ENCODE assay signal across 8 cellular contexts in the genomic region with DNA sequence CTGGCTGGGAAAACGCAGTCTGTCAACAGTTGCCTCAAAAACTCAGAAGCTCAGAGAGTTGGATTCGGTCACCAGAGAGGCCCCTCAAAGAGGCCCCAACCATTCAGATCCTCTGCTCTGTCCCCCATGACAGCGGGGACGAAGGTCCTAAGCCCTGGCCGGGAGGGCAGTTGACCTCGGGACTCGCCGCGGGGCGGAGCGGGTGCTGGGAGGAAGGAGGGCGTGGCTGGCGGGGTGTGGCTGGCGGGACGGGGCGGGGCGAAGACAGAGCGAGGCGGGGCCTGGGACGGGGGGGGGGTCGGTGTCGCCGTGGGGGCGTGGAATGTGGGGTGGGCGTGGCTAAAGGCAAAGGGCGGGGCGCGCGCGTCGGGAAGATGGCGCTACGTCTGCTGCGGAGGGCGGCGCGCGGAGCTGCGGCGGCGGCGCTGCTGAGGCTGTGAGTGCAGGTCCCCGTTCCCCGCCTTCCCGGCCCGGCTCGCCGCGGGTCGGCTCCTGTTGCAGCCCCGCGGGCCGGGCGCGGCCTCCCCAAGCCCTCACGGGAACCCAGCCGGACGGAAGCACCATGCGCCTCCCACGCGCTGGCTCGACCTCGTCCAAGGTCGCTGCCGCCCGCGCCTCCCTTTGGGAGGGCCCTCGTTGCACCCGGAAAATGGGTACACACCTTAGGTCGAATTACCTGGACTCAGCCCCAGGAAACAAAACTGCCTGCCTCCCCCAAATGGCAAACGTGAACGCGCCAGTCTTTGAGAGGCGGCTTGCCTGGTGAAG. TPM values are rescaled to one million over a fixed set of nuclear protein-coding genes. Genes with fewer than 3 reads are reported as not detected.
A peak's percentile ranks its signal among the peaks of the same experiment; 100 is the strongest.
DNase-seq lines count a peak whose midpoint lies in the region; ATAC-seq and TF ChIP-seq lines count a peak whose summit lies in the region.

TSS of gene CLYBL (plus strand) at position 369 of the 768 bp plus-strand sequence.

- peak; percentile 86 for ATAC-seq in HG03432 (IDR thresholded peaks at IDR 0.05; ENCODE audit: unreplicated experiment)
- ATAC-seq in lung (ENCODE audit: insufficient read depth, low FRiP score), result peak; percentile 99

- H3K27me3 Mint-ChIP-seq in activated CD4-positive, alpha-beta memory T cell treated with anti-CD3 and anti-CD28 coated beads, Interleukin-2, amount 10 ng/mL, durations not matched to agents 7 days and 5 days, result no peaks in the 10 kb centered on the region

- H3K4me3 Mint-ChIP-seq in activated CD4-positive, alpha-beta memory T cell treated with anti-CD3 and anti-CD28 coated beads, Interleukin-2, amount 10 ng/mL, durations not matched to agents 7 days and 5 days, result peak within 1 kb of the TSS; percentile 72

- H3K27me3 ChIP-seq in BLaER1 treated with 17β-estradiol and CSF1 and Interleukin-3, amounts not matched to agents 10 nM and 100 nM, result no peaks in the 10 kb centered on the region
- H3K27me3 ChIP-seq in duodenal mucosa (ENCODE audit: control insufficient read depth in 1 of 2, insufficient read depth in 2 of 2, low read length in 2 of 2) (no peaks in the 10 kb centered on the region), lung (ENCODE audit: control insufficient read depth, insufficient read depth) (no peaks in the 10 kb centered on the region)

- H3K36me3 ChIP-seq in BLaER1 treated with 17β-estradiol and CSF1 and Interleukin-3, amounts not matched to agents 10 nM and 100 nM, result no peaks in the 10 kb centered on the region
- H3K36me3 ChIP-seq in duodenal mucosa (ENCODE audit: control insufficient read depth in 1 of 2, insufficient read depth in 2 of 2, low read length in 2 of 2), result no peaks in the 10 kb centered on the region
- H3K36me3 ChIP-seq in lung (ENCODE audit: control insufficient read depth in 2 of 2, insufficient read depth in 2 of 2, low read length in 2 of 2), result no peaks in the 10 kb centered on the region

- no peaks in the 10 kb centered on the region for H3K9me3 Mint-ChIP-seq in activated CD4-positive, alpha-beta memory T cell treated with anti-CD3 and anti-CD28 coated beads, Interleukin-2, amount 10 ng/mL, durations not matched to agents 7 days and 5 days

- CTCF ChIA-PET in activated CD4-positive, alpha-beta memory T cell treated with anti-CD3 and anti-CD28 coated beads, Interleukin-2, amount 10 ng/mL, durations not matched to agents 7 days and 5 days (lab: Charles Lee), result interaction anchor here (0.7 to 3.1 kb wide), 8 partner anchors 9 to 170 kb away, joined by 3 to 9 read pairs (median 4); no protein-coding TSS in a partner anchor

- H3K27ac ChIP-seq in BLaER1 treated with 17β-estradiol and CSF1 and Interleukin-3, amounts not matched to agents 10 nM and 100 nM, result peak within 1 kb of the TSS; percentile 68 to 91 (median 83)
- H3K27ac ChIP-seq in duodenal mucosa (ENCODE audit: low read depth, low read length) (peak within 1 kb of the TSS; percentile 87), lung (ENCODE audit: low read depth in 1 of 2, low read length in 1 of 2) (peak within 1 kb of the TSS; percentile 92 to 94)

- peak within 1 kb of the TSS; percentile 64 to 91 (median 78) for H3K4me3 ChIP-seq in BLaER1 treated with 17β-estradiol and CSF1 and Interleukin-3, amounts not matched to agents 10 nM and 100 nM
- H3K4me3 ChIP-seq in duodenal mucosa (ENCODE audit: low read depth in 1 of 2, low read length in 2 of 2), result peak within 1 kb of the TSS; percentile 84 to 91
- H3K4me3 ChIP-seq in lung, result peak within 1 kb of the TSS; percentile 80

- H3K4me2 ChIP-seq in BLaER1 treated with 17β-estradiol and CSF1 and Interleukin-3, amounts not matched to agents 10 nM and 100 nM, result peak within 1 kb of the TSS; percentile 74 to 99 (median 90)

- TF ChIP-seq CTCF in lung (IDR thresholded peaks at IDR 0.05; ENCODE audit: control extremely low read depth, extremely low read depth), result no peak

- H4K20me1 ChIP-seq in BLaER1 treated with 17β-estradiol and CSF1 and Interleukin-3, amounts not matched to agents 10 nM and 100 nM, result no peaks in the 10 kb centered on the region

- peak; percentile 75 for DNase-seq in GM19238 (ENCODE audit: insufficient read length, low spot score)
- peak; percentile 95 for DNase-seq in NCI-H69 (lab: John Stamatoyannopoulos, UW)
- DNase-seq in activated CD4-positive, alpha-beta memory T cell treated with anti-CD3 and anti-CD28 coated beads, Interleukin-2, amount 10 ng/mL, durations not matched to agents 7 days and 5 days, result peak; percentile 91
- peak; percentile 91 for DNase-seq in lung (ENCODE audit: low spot score)
- DNase-seq in stimulated activated CD4-positive, alpha-beta T cell treated with anti-CD3 and anti-CD28 coated beads, TNF-alpha, amount 100 ng/mL, for 4 hours (ENCODE audit: low read depth in 3 of 3), result peak; percentile 82 to 88 (median 86)

- 0 to 1% methylated on average over 48 to 74 of the region's 74 CpGs for WGBS in lung, 2 donors

- peaks cover 8 to 35% (median 21%) of the 10 kb centered on the region in 10 experiments; a peak in 18 of 20 replicates for H3K4me1 ChIP-seq in BLaER1 treated with 17β-estradiol and CSF1 and Interleukin-3, amounts not matched to agents 10 nM and 100 nM
- H3K4me1 ChIP-seq in duodenal mucosa (ENCODE audit: control insufficient read depth in 1 of 2, insufficient read depth in 2 of 2, low read length in 2 of 2) (peaks cover 8 to 10% of the 10 kb centered on the region in 2 donors), lung (ENCODE audit: control insufficient read depth in 2 of 2, insufficient read depth in 2 of 2, low read length in 2 of 2) (peaks cover 0 to 2% of the 10 kb centered on the region in 2 donors)

- peaks cover 31% of the 10 kb centered on the region for H3K4me1 Mint-ChIP-seq in activated CD4-positive, alpha-beta memory T cell treated with anti-CD3 and anti-CD28 coated beads, Interleukin-2, amount 10 ng/mL, durations not matched to agents 7 days and 5 days

- peaks cover 0 to 4% (median 0%) of the 10 kb centered on the region in 11 experiments; a peak in 1 of 22 replicates for H3K9me3 ChIP-seq in BLaER1 treated with 17β-estradiol and CSF1 and Interleukin-3, amounts not matched to agents 10 nM and 100 nM (replicated peaks in 1 of 11)
- H3K9me3 ChIP-seq in duodenal mucosa (ENCODE audit: control insufficient read depth in 1 of 2, low read length in 2 of 2) (no peaks in the 10 kb centered on the region), lung (ENCODE audit: control insufficient read depth in 2 of 2, insufficient read depth in 1 of 2, low read length in 1 of 2) (no peaks in the 10 kb centered on the region)

- POLR2A ChIA-PET in activated CD4-positive, alpha-beta memory T cell treated with anti-CD3 and anti-CD28 coated beads, Interleukin-2, amount 10 ng/mL, durations not matched to agents 7 days and 5 days (lab: Charles Lee), result interaction anchor here (0.8 to 2.1 kb wide), 7 partner anchors 9 to 170 kb away, joined by 3 to 13 read pairs (median 5); partner anchors contain the start of gene TM9SF2

- H3K9ac ChIP-seq in BLaER1 treated with 17β-estradiol and CSF1 and Interleukin-3, amounts not matched to agents 10 nM and 100 nM, result peak within 1 kb of the TSS; percentile 79 to 90 (median 86)
- H3K9ac ChIP-seq in duodenal mucosa (ENCODE audit: low read depth in 1 of 2, low read length in 2 of 2), result peak within 1 kb of the TSS; percentile 79 to 88

- peaks cover 5% of the 10 kb centered on the region for H3K36me3 Mint-ChIP-seq in activated CD4-positive, alpha-beta memory T cell treated with anti-CD3 and anti-CD28 coated beads, Interleukin-2, amount 10 ng/mL, durations not matched to agents 7 days and 5 days (ENCODE audit: low read depth)

- peak within 1 kb of the TSS; percentile 79 for H3K27ac Mint-ChIP-seq in activated CD4-positive, alpha-beta memory T cell treated with anti-CD3 and anti-CD28 coated beads, Interleukin-2, amount 10 ng/mL, durations not matched to agents 7 days and 5 days

RNA-seq across cellular contexts. Expression of gene CLYBL, which starts in this region (rescaled TPM):
- total RNA-seq in activated CD4-positive, alpha-beta memory T cell treated with anti-CD3 and anti-CD28 coated beads, Interleukin-2, amount 10 ng/mL, durations not matched to agents 7 days and 5 days, result 1 to 10 TPM; 4.2 to 4.9 TPM
- total RNA-seq in lung, result 1 to 10 TPM; 4.4 to 7.5 TPM
- 1 to 10 TPM; 3.5 to 4.5 TPM for polyA plus RNA-seq in lung

Comparison
In these comparisons a context has a peak if more than half of its experiments do, and no peak if none do; other contexts are left out.
1. Peak in every context shown above with its lines: DNase-seq, ATAC-seq, H3K4me3 ChIP-seq and H3K27ac ChIP-seq.